ENCODE assay signal across 10 cellular contexts in genomic region chr7:50781371-50781770, GRCh38. TPM values are rescaled to one million over a fixed set of nuclear protein-coding genes. Genes with fewer than 3 reads are reported as not detected.
A peak's percentile ranks its signal among the peaks of the same experiment; 100 is the strongest.
DNase-seq lines count a peak whose midpoint lies in the region; ATAC-seq, FAIRE-seq and TF ChIP-seq lines count a peak whose summit lies in the region.
"Had no signal": no experiment of that assay in that cellular context is flagged by ENCODE, and none has a peak within 500 bp of the region (broad histone marks: within the 10 kb centered on the region; RNA-seq: fewer than 3 reads in every experiment).

No MANE protein-coding gene starts in this region.

- WGBS in pancreas, 2 donors: 34 to 40% methylated on average over 18 of the region's 18 CpGs

- H3K4me3 Mint-ChIP-seq in immature natural killer cell: no peak overlapping the region

- TF ChIP-seq CTCF in PC-3 (conservative IDR thresholded peaks at IDR 0.05; ENCODE audit: low read depth, low read length): no peak
- no peak for TF ChIP-seq CTCF in pancreas (IDR thresholded peaks at IDR 0.05)

- peaks cover 0 to 3% (median 0%) of the 10 kb centered on the region in 6 donors for H3K9me3 Mint-ChIP-seq in immature natural killer cell
- H3K9me3 Mint-ChIP-seq: effector memory CD8-positive, alpha-beta T cell had no signal

- DNase-seq in PC-3 (no peak), pancreas (peak in 1 of 6 donors; percentile 72), immature natural killer cell (no peak), HEK293T (ENCODE audit: extremely low spot score) (no peak), GM19240 (ENCODE audit: insufficient read length, low spot score) (no peak), NCI-H1694 treated with DMSO at 0.1 percent for 48 hours (lab: John Stamatoyannopoulos, UW) (no peak)
- DNase-seq in central memory CD4-positive, alpha-beta T cell: peak; percentile 41
- DNase-seq: DMS79 treated with DMSO at 0.1 percent for 48 hours; effector memory CD8-positive, alpha-beta T cell had no signal

- H3F3A ChIP-seq in PC-3 (ENCODE audit: low read length, unreplicated experiment): no peaks in the 10 kb centered on the region

- POLR2A ChIA-PET in PC-3 (lab: Charles Lee; ENCODE audit: unreplicated experiment): no interaction called here
- POLR2A ChIA-PET in HEK293T (lab: Yijun Ruan, JAX): no interaction called here

- H3K27ac ChIP-seq in PC-3 (ENCODE audit: low read length) (no peak overlapping the region), pancreas (peak overlapping the region; percentile 20 to 58 (median 42))

- H3K27me3 ChIP-seq in PC-3 (ENCODE audit: low read length): no peaks in the 10 kb centered on the region
- H3K27me3 ChIP-seq in pancreas: no peaks in the 10 kb centered on the region

- 0 out of 2 replicates have a peak, but pooled peaks cover 3% of the 10 kb centered on the region for H3K36me3 ChIP-seq in ES-I3 (ENCODE audit: insufficient read depth, low read length)
- H3K36me3 ChIP-seq in PC-3 (ENCODE audit: low read depth, low read length): peaks cover 7% of the 10 kb centered on the region; the same call in 1 of the 2 replicates
- no peaks in the 10 kb centered on the region for H3K36me3 ChIP-seq in pancreas

- peak overlapping the region; percentile 80 for H3K4me2 ChIP-seq in PC-3 (ENCODE audit: low read length)

- ATAC-seq in PC-3 (no peak), pancreas (peak in 3 of 4 donors; percentile 5 to 21 (median 11))
- ATAC-seq: effector memory CD8-positive, alpha-beta T cell had no signal

- H3K9ac ChIP-seq in ES-I3 (ENCODE audit: low read depth, low read length) (peak overlapping the region; percentile 58; the same call in 1 of the 2 replicates), PC-3 (ENCODE audit: low read length) (peak overlapping the region; percentile 33)

- H3K4me3 ChIP-seq in PC-3 (ENCODE audit: low read length) (peak overlapping the region; percentile 68), pancreas (peak overlapping the region in 2 of 4 donors; percentile 48)

- H3K4me1 ChIP-seq in ES-I3 (ENCODE audit: insufficient read depth, low read length): peaks cover 15% of the 10 kb centered on the region; the same call in 1 of the 2 replicates
- H3K4me1 ChIP-seq in PC-3 (ENCODE audit: insufficient read depth, low read length): peaks cover 7% of the 10 kb centered on the region; the same call in 1 of the 2 replicates
- peaks cover 25 to 55% (median 30%) of the 10 kb centered on the region in 3 donors for H3K4me1 ChIP-seq in pancreas

- H3K27ac Mint-ChIP-seq in immature natural killer cell: no peak overlapping the region
- H3K27ac Mint-ChIP-seq: effector memory CD8-positive, alpha-beta T cell had no signal

- peaks cover 0 to 1% of the 10 kb centered on the region in 2 donors for H3K4me1 Mint-ChIP-seq in immature natural killer cell

- intact Hi-C loops in PC-3 (cut with micrococcal nuclease): loop anchor here (5.0 kb wide), 2 partner anchors 84 to 361 kb away; no protein-coding TSS in a partner anchor
- intact Hi-C loops in pancreas (cut with DNase I): loop anchor here in 1 of 3 donors (10.0 kb wide), 1 partner anchor 67 kb away; no protein-coding TSS in a partner anchor

- H3K27me3 Mint-ChIP-seq in immature natural killer cell (ENCODE audit: low read depth in 3 of 3): peaks cover 2 to 18% (median 3%) of the 10 kb centered on the region in 3 donors

- no peaks in the 10 kb centered on the region for H3K9me2 ChIP-seq in PC-3 (replicated peaks; ENCODE audit: low read length)

- H3K9me3 ChIP-seq in ES-I3 (ENCODE audit: control insufficient read depth, insufficient read depth, low read length) (no peaks in the 10 kb centered on the region; the same call in 1 of the 2 replicates), PC-3 (ENCODE audit: low read length) (no peaks in the 10 kb centered on the region), pancreas (no peaks in the 10 kb centered on the region)

- H3K36me3 Mint-ChIP-seq in immature natural killer cell: no peaks in the 10 kb centered on the region

- H4K20me1 ChIP-seq in PC-3 (ENCODE audit: low read length): peaks cover 77% of the 10 kb centered on the region

- no TSS peak for BruUV-seq in PC-3 (replicated peaks; lab: Mats Ljungman, UMichigan)

- CTCF ChIA-PET in PC-3 (lab: Charles Lee): no interaction called here
- CTCF ChIA-PET in HEK293T (lab: Yijun Ruan, JAX): interaction anchor here (0.8 kb wide), 1 partner anchor 148 kb away, joined by 3 read pairs; no protein-coding TSS in a partner anchor

- FAIRE-seq in pancreas (lab: Jason Lieb, UNC): no peak

- no peak overlapping the region for H2AFZ ChIP-seq in PC-3 (ENCODE audit: low read length)

- H3K79me2 ChIP-seq in PC-3 (ENCODE audit: low read length): peaks cover 95% of the 10 kb centered on the region

TF ChIP-seq in HEK293T, 16 proteins besides CTCF, POLR2A, EP300 and RAD21:
- TF ChIP-seq SUZ12 (IDR thresholded peaks at IDR 0.05): no peak
- TF ChIP-seq HDGF (IDR thresholded peaks at IDR 0.05; ENCODE audit: borderline replicate concordance): no peak
- no peak for TF ChIP-seq ZNF384 (IDR thresholded peaks at IDR 0.05)
- TF ChIP-seq LEF1 (IDR thresholded peaks at IDR 0.05; ENCODE audit: borderline replicate concordance): no peak
- no peak for TF ChIP-seq NFRKB (IDR thresholded peaks at IDR 0.05)
- TF ChIP-seq CTBP1 (IDR thresholded peaks at IDR 0.05; ENCODE audit: borderline replicate concordance): no peak
- TF ChIP-seq ARNT (IDR thresholded peaks at IDR 0.05): no peak
- no peak for TF ChIP-seq TARDBP (IDR thresholded peaks at IDR 0.05)
- no peak for TF ChIP-seq FOXK2 (IDR thresholded peaks at IDR 0.05)
- TF ChIP-seq FOXM1 (IDR thresholded peaks at IDR 0.05; ENCODE audit: borderline replicate concordance): no peak
- no peak for TF ChIP-seq PKNOX1 (IDR thresholded peaks at IDR 0.05)
- TF ChIP-seq L3MBTL2 (conservative IDR thresholded peaks at IDR 0.05): no peak
- TF ChIP-seq BHLHE40 (IDR thresholded peaks at IDR 0.05; ENCODE audit: borderline replicate concordance): no peak
- no peak for TF ChIP-seq ELF4 (IDR thresholded peaks at IDR 0.05)
- TF ChIP-seq FOXA1 (IDR thresholded peaks at IDR 0.05): no peak
- no peak for TF ChIP-seq SP1 (IDR thresholded peaks at IDR 0.05)

RNA-seq across cellular contexts. Expression of gene GRB10, which starts 1.3 kb away (rescaled TPM):
- total RNA-seq in PC-3 (2014; rRNA removed): 61.3 and 89.8 TPM in 2 replicates
- 100 to 1,000 TPM in 5 of 6 donors, 10 to 100 TPM in 1; 96.5 to 199 (median 155) TPM for total RNA-seq in pancreas
- 10 to 100 TPM; 69.9 to 94.9 TPM for polyA plus RNA-seq in pancreas
- not detected for polyA plus RNA-seq in immature natural killer cell
